ENCODE assay signal across 1 cellular context in genomic region chr4:15740764-15741404, GRCh38.
TF ChIP-seq lines count a peak whose summit lies in the region.

No MANE protein-coding gene starts in this region.

TF ChIP-seq in HepG2, 621 proteins besides CTCF, POLR2A, EP300 and RAD21 (continued from another document and continues in another):
- TF ChIP-seq ZBTB2 (CRISPR knock-in tag; IDR thresholded peaks at IDR 0.05; ENCODE audit: low read depth) (no peak), ZNF484 (CRISPR knock-in tag; IDR thresholded peaks at IDR 0.05; ENCODE audit: borderline replicate concordance, low read depth) (no peak), RFXAP (CRISPR knock-in tag; IDR thresholded peaks at IDR 0.05; ENCODE audit: borderline replicate concordance) (0 out of 2 replicates have a peak, but pooled peaks have one; percentile 4), ZBTB10 (CRISPR knock-in tag; IDR thresholded peaks at IDR 0.05; ENCODE audit: borderline replicate concordance) (no peak), MTA3 (CRISPR knock-in tag; IDR thresholded peaks at IDR 0.05) (no peak), CEBPB (IDR thresholded peaks at IDR 0.05; ENCODE audit: borderline replicate concordance, low read depth, low read length) (peak; percentile 98), ADNP (CRISPR knock-in tag; IDR thresholded peaks at IDR 0.05) (no peak), GABPB1 (CRISPR knock-in tag; IDR thresholded peaks at IDR 0.05) (no peak), KLF12 (CRISPR knock-in tag; IDR thresholded peaks at IDR 0.05; ENCODE audit: borderline replicate concordance) (no peak), ZNF776 (CRISPR knock-in tag; IDR thresholded peaks at IDR 0.05) (no peak), HOXD1 (CRISPR knock-in tag; IDR thresholded peaks at IDR 0.05) (no peak), ZSCAN9 (CRISPR knock-in tag; IDR thresholded peaks at IDR 0.05; ENCODE audit: borderline replicate concordance) (0 out of 2 replicates have a peak, but pooled peaks have one; percentile 35), NFE2 (CRISPR knock-in tag; IDR thresholded peaks at IDR 0.05) (no peak), GFI1 (CRISPR knock-in tag; IDR thresholded peaks at IDR 0.05; ENCODE audit: borderline replicate concordance) (peak; percentile 65; the same call in 1 of the 2 replicates), SNAPC4 (CRISPR knock-in tag; IDR thresholded peaks at IDR 0.05) (no peak), KDM1A (CRISPR knock-in tag; IDR thresholded peaks at IDR 0.05) (peak; percentile 64; the same call in 1 of the 2 replicates), TBL1XR1 (IDR thresholded peaks at IDR 0.05; ENCODE audit: borderline replicate concordance, low read length, partially characterized antibody) (peak; percentile 36), ZNF329 (CRISPR knock-in tag; IDR thresholded peaks at IDR 0.05; ENCODE audit: low read depth) (no peak), KDM3A (CRISPR knock-in tag; IDR thresholded peaks at IDR 0.05; ENCODE audit: low read depth) (0 out of 2 replicates have a peak, but pooled peaks have one; percentile 42), PHF21A (CRISPR knock-in tag; IDR thresholded peaks at IDR 0.05) (peak; percentile 49), SRSF1 (optimal IDR thresholded peaks at IDR 0.05; ENCODE audit: low read depth, low read length) (no peak), NPAS2 (CRISPR knock-in tag; IDR thresholded peaks at IDR 0.05; ENCODE audit: borderline replicate concordance) (no peak), SOX5 (CRISPR knock-in tag; IDR thresholded peaks at IDR 0.05; ENCODE audit: borderline replicate concordance) (peak; percentile 60), ZFAT (CRISPR knock-in tag; conservative IDR thresholded peaks at IDR 0.05) (no peak), ZNF446 (CRISPR knock-in tag; IDR thresholded peaks at IDR 0.05) (no peak), ZNF850 (CRISPR knock-in tag; conservative IDR thresholded peaks at IDR 0.05) (no peak), NR2F6 (IDR thresholded peaks at IDR 0.05) (peak; percentile 66; the same call in 1 of the 2 replicates), NR2F6 (CRISPR knock-in tag; IDR thresholded peaks at IDR 0.05) (peak; percentile 41; the same call in 1 of the 2 replicates), ZNF276 (CRISPR knock-in tag; IDR thresholded peaks at IDR 0.05; ENCODE audit: low read depth) (no peak), EHMT2 (IDR thresholded peaks at IDR 0.05; ENCODE audit: borderline replicate concordance, low read depth, low read length) (peak; percentile 67; the same call in 1 of the 2 replicates), XBP1 (CRISPR knock-in tag; IDR thresholded peaks at IDR 0.05) (no peak), TCF12 (IDR thresholded peaks at IDR 0.05) (no peak), TCF12 (CRISPR knock-in tag; IDR thresholded peaks at IDR 0.05) (no peak), IRF2 (CRISPR knock-in tag; IDR thresholded peaks at IDR 0.05) (peak; percentile 30; the same call in 1 of the 2 replicates), ARNTL (CRISPR knock-in tag; IDR thresholded peaks at IDR 0.05) (no peak), KLF13 (CRISPR knock-in tag; IDR thresholded peaks at IDR 0.05) (no peak), FLYWCH1 (CRISPR knock-in tag; IDR thresholded peaks at IDR 0.05) (no peak), FOXP4 (CRISPR knock-in tag; IDR thresholded peaks at IDR 0.05) (peak; percentile 59; the same call in 1 of the 2 replicates), ZNF331 (CRISPR knock-in tag; IDR thresholded peaks at IDR 0.05) (peak; percentile 70; the same call in 1 of the 2 replicates), KLF6 (CRISPR knock-in tag; IDR thresholded peaks at IDR 0.05) (no peak; the same call in 1 of the 2 replicates), CREB1 (IDR thresholded peaks at IDR 0.05) (0 out of 2 replicates have a peak, but pooled peaks have one; percentile 8), CREB1 (CRISPR knock-in tag; IDR thresholded peaks at IDR 0.05) (peak; percentile 39; the same call in 1 of the 2 replicates), MTERF4 (CRISPR knock-in tag; IDR thresholded peaks at IDR 0.05) (no peak), BCL6 (CRISPR knock-in tag; IDR thresholded peaks at IDR 0.05) (peak; percentile 64), ZFP37 (CRISPR knock-in tag; IDR thresholded peaks at IDR 0.05; ENCODE audit: borderline replicate concordance) (no peak), ZSCAN31 (CRISPR knock-in tag; IDR thresholded peaks at IDR 0.05; ENCODE audit: low read depth) (no peak), MED1 (CRISPR knock-in tag; IDR thresholded peaks at IDR 0.05) (peak; percentile 30; the same call in 1 of the 2 replicates), ZNF781 (CRISPR knock-in tag; IDR thresholded peaks at IDR 0.05; ENCODE audit: borderline replicate concordance, not compliant biosample characterization) (no peak), FOXJ3 (CRISPR knock-in tag; IDR thresholded peaks at IDR 0.05; ENCODE audit: borderline replicate concordance) (peak; percentile 81; the same call in 1 of the 2 replicates), ZNF660 (CRISPR knock-in tag; IDR thresholded peaks at IDR 0.05; ENCODE audit: borderline replicate concordance, low read depth) (no peak), ZNF441 (CRISPR knock-in tag; IDR thresholded peaks at IDR 0.05; ENCODE audit: borderline replicate concordance) (peak; percentile 74; the same call in 1 of the 2 replicates)
- TF ChIP-seq, protein P1, sequence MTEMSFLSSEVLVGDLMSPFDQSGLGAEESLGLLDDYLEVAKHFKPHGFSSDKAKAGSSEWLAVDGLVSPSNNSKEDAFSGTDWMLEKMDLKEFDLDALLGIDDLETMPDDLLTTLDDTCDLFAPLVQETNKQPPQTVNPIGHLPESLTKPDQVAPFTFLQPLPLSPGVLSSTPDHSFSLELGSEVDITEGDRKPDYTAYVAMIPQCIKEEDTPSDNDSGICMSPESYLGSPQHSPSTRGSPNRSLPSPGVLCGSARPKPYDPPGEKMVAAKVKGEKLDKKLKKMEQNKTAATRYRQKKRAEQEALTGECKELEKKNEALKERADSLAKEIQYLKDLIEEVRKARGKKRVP (CRISPR knock-in tag; IDR thresholded peaks at IDR 0.05), result peak in 1 of 2 experiments; percentile 76; a peak in 2 of 4 replicates
- TF ChIP-seq, protein P2, sequence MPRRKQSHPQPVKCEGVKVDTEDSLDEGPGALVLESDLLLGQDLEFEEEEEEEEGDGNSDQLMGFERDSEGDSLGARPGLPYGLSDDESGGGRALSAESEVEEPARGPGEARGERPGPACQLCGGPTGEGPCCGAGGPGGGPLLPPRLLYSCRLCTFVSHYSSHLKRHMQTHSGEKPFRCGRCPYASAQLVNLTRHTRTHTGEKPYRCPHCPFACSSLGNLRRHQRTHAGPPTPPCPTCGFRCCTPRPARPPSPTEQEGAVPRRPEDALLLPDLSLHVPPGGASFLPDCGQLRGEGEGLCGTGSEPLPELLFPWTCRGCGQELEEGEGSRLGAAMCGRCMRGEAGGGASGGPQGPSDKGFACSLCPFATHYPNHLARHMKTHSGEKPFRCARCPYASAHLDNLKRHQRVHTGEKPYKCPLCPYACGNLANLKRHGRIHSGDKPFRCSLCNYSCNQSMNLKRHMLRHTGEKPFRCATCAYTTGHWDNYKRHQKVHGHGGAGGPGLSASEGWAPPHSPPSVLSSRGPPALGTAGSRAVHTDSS (CRISPR knock-in tag; conservative IDR thresholded peaks at IDR 0.05), result no peak
